Comparison of ENCODE assay signal across 20 cellular contexts in the genomic region with DNA sequence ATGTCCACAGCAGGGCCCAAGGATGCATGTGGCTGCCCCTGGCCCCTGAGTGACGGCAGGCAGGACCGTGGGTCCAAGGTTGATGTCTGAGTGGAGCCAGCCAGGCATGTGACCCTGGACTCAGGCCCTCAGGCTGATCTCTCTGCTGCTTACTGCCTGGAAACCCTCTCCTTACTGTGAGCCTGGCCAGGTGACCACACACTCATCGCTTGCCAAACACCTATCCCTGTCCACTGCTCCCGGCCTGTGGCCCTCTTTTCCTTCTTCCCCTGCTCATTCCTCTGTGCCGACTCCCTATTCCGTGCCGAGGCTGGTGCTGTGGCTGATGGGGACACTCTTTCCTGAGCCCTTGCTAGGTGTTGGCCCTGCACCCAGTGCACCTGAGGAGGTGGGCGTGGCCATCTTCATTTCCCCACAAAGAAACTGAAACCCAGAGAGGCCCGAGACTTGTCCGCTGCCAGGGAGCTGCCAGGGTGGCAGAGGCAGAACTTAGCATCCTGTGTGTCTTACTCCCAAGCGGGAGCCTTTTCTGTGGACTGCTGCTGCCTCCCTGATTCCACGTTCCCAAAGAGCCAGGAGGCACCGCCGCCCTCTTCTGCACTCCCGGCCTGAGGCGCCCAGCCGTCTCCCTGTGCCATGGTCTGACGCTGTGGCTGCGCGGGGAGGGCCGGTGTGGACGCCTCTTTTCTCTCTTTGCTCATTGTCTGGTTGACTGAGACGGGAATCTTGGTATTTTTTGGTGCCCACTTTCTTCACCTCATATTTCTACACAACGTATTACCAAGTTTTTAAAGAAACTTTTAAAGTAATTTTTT. TPM values are rescaled to one million over a fixed set of nuclear protein-coding genes. Genes with fewer than 3 reads are reported as not detected.
"Had no signal": no experiment of that assay in that cellular context is flagged by ENCODE, and none has a peak within 500 bp of the region (broad histone marks: within the 10 kb centered on the region; RNA-seq: fewer than 3 reads in every experiment).

No MANE protein-coding gene starts in this region.

- H3K9me3 ChIP-seq: esophagus squamous epithelium, heart right ventricle, lower lobe of right lung, suprapubic skin had no signal

- H3K4me3 ChIP-seq: esophagus squamous epithelium, heart right ventricle, lower lobe of right lung, suprapubic skin had no signal

- H3K27ac ChIP-seq: esophagus squamous epithelium, heart right ventricle, lower lobe of right lung, suprapubic skin had no signal

- ATAC-seq: activated CD4-positive, alpha-beta T cell treated with anti-CD3 and anti-CD28 coated beads for 36 hours; activated CD8-positive, alpha-beta memory T cell treated with anti-CD3 and anti-CD28 coated beads, Interleukin-2, amount 10 ng/mL, durations not matched to agents 7 days and 5 days; effector memory CD8-positive, alpha-beta T cell; heart right ventricle; natural killer cell treated with Interleukin-12 subunit alpha and Interleukin-12 subunit beta and Interleukin-15 and Interleukin-18, amount 100 ng/mL, for 72 hours had no signal

- H3K9me3 Mint-ChIP-seq: activated CD4-positive, alpha-beta memory T cell treated with anti-CD3 and anti-CD28 coated beads for 36 hours; activated naive CD8-positive, alpha-beta T cell treated with anti-CD3 and anti-CD28 coated beads, Interleukin-2, amount 10 ng/mL, durations not matched to agents 7 days and 5 days; effector memory CD8-positive, alpha-beta T cell; immature natural killer cell; natural killer cell treated with Interleukin-12 subunit alpha and Interleukin-12 subunit beta and Interleukin-15 and Interleukin-18, amount 100 ng/mL, for 72 hours; stimulated activated naive CD8-positive, alpha-beta T cell treated with anti-CD3 and anti-CD28 coated beads, Interleukin-15, Interleukin-2, amounts not matched to agents 100 ng/mL and 50 ng/mL, for 24 hours; type B pancreatic cell had no signal

- FAIRE-seq: TTC549 had no signal

- H3K27ac Mint-ChIP-seq: activated CD4-positive, alpha-beta memory T cell treated with anti-CD3 and anti-CD28 coated beads for 36 hours; activated CD4-positive, alpha-beta T cell treated with anti-CD3 and anti-CD28 coated beads for 36 hours; activated CD8-positive, alpha-beta memory T cell treated with anti-CD3 and anti-CD28 coated beads, Interleukin-2, amount 10 ng/mL, durations not matched to agents 7 days and 5 days; activated naive CD8-positive, alpha-beta T cell treated with anti-CD3 and anti-CD28 coated beads, Interleukin-2, amount 10 ng/mL, durations not matched to agents 7 days and 5 days; effector memory CD8-positive, alpha-beta T cell; immature natural killer cell; natural killer cell treated with Interleukin-12 subunit alpha and Interleukin-12 subunit beta and Interleukin-15 and Interleukin-18, amount 100 ng/mL, for 72 hours; stimulated activated naive CD8-positive, alpha-beta T cell treated with anti-CD3 and anti-CD28 coated beads, Interleukin-15, Interleukin-2, amounts not matched to agents 100 ng/mL and 50 ng/mL, for 24 hours; type B pancreatic cell had no signal

- H3K4me3 Mint-ChIP-seq: activated CD4-positive, alpha-beta memory T cell treated with anti-CD3 and anti-CD28 coated beads for 36 hours; activated CD4-positive, alpha-beta T cell treated with anti-CD3 and anti-CD28 coated beads for 36 hours; activated CD8-positive, alpha-beta memory T cell treated with anti-CD3 and anti-CD28 coated beads, Interleukin-2, amount 10 ng/mL, durations not matched to agents 7 days and 5 days; activated naive CD8-positive, alpha-beta T cell treated with anti-CD3 and anti-CD28 coated beads, Interleukin-2, amount 10 ng/mL, durations not matched to agents 7 days and 5 days; effector memory CD8-positive, alpha-beta T cell; immature natural killer cell; natural killer cell treated with Interleukin-12 subunit alpha and Interleukin-12 subunit beta and Interleukin-15 and Interleukin-18, amount 100 ng/mL, for 72 hours; stimulated activated naive CD8-positive, alpha-beta T cell treated with anti-CD3 and anti-CD28 coated beads, Interleukin-15, Interleukin-2, amounts not matched to agents 100 ng/mL and 50 ng/mL, for 24 hours; type B pancreatic cell had no signal

- DNase-seq: activated CD4-positive, alpha-beta memory T cell treated with anti-CD3 and anti-CD28 coated beads for 36 hours; activated CD4-positive, alpha-beta T cell treated with anti-CD3 and anti-CD28 coated beads for 36 hours; activated CD8-positive, alpha-beta memory T cell treated with anti-CD3 and anti-CD28 coated beads, Interleukin-2, amount 10 ng/mL, durations not matched to agents 7 days and 5 days; activated naive CD8-positive, alpha-beta T cell treated with anti-CD3 and anti-CD28 coated beads, Interleukin-2, amount 10 ng/mL, durations not matched to agents 7 days and 5 days; amygdala; caudate nucleus; effector memory CD8-positive, alpha-beta T cell; esophagus squamous epithelium; heart right ventricle; immature natural killer cell; lower lobe of right lung; retina; stimulated activated CD4-positive, alpha-beta T cell treated with anti-CD3 and anti-CD28 coated beads, Interleukin-2, amount 100 ng/mL, for 24 hours had no signal

- H3K36me3 ChIP-seq: esophagus squamous epithelium, heart right ventricle, lower lobe of right lung, suprapubic skin had no signal

- H3K36me3 Mint-ChIP-seq: activated CD4-positive, alpha-beta memory T cell treated with anti-CD3 and anti-CD28 coated beads for 36 hours; activated CD8-positive, alpha-beta memory T cell treated with anti-CD3 and anti-CD28 coated beads, Interleukin-2, amount 10 ng/mL, durations not matched to agents 7 days and 5 days; activated naive CD8-positive, alpha-beta T cell treated with anti-CD3 and anti-CD28 coated beads, Interleukin-2, amount 10 ng/mL, durations not matched to agents 7 days and 5 days; immature natural killer cell; natural killer cell treated with Interleukin-12 subunit alpha and Interleukin-12 subunit beta and Interleukin-15 and Interleukin-18, amount 100 ng/mL, for 72 hours; type B pancreatic cell had no signal

RNA-seq across cellular contexts. Expression of a gene that starts 38.9 kb away (rescaled TPM):
- total RNA-seq: activated CD4-positive, alpha-beta memory T cell treated with anti-CD3 and anti-CD28 coated beads for 36 hours; activated CD8-positive, alpha-beta memory T cell treated with anti-CD3 and anti-CD28 coated beads, Interleukin-2, amount 10 ng/mL, durations not matched to agents 7 days and 5 days; dermis microvascular lymphatic vessel endothelial cell; heart right ventricle; natural killer cell treated with Interleukin-12 subunit alpha and Interleukin-12 subunit beta and Interleukin-15 and Interleukin-18, amount 100 ng/mL, for 72 hours; suprapubic skin; T-helper 2 cell treated with Interferon-gamma antibody and Interleukin-4, amounts not matched to agents 100 ng/mL and 5 ng/mL, for 36 hours had no signal
- polyA plus RNA-seq: heart right ventricle, immature natural killer cell had no signal
